14 cellular contexts compared by ENCODE assay signal in genomic region chr11:122705396-122705795, GRCh38.
"Had no signal": no experiment of that assay in that cellular context is flagged by ENCODE, and none has a peak within 500 bp of the region (broad histone marks: within the 10 kb centered on the region; RNA-seq: fewer than 3 reads in every experiment).

No MANE protein-coding gene starts in this region.

- H3K27me3 Mint-ChIP-seq: activated CD4-positive, alpha-beta T cell treated with anti-CD3 and anti-CD28 coated beads for 36 hours; T-cell had no signal

- DNase-seq: activated CD4-positive, alpha-beta T cell treated with anti-CD3 and anti-CD28 coated beads for 36 hours; activated CD8-positive, alpha-beta memory T cell treated with anti-CD3 and anti-CD28 coated beads for 24 hours; activated naive CD4-positive, alpha-beta T cell treated with anti-CD3 and anti-CD28 coated beads, Interleukin-2, amount 50 U/mL, for 16 hours; foreskin melanocyte; head of caudate nucleus; left lung; mesendoderm; stimulated activated CD4-positive, alpha-beta T cell treated with anti-CD3 and anti-CD28 coated beads, Interleukin-15, amount 100 ng/mL, for 24 hours; stimulated activated CD4-positive, alpha-beta T cell treated with anti-CD3 and anti-CD28 coated beads, Interleukin-4, amount 100 ng/mL, for 24 hours; T-cell; T1000; tibial artery had no signal

- H3K36me3 ChIP-seq: esophagus muscularis mucosa, left lung, tibial artery had no signal

- H3K27ac ChIP-seq: esophagus muscularis mucosa, left lung, tibial artery had no signal

- H3K9me3 ChIP-seq: esophagus muscularis mucosa, left lung, tibial artery had no signal

- H3K27me3 ChIP-seq: esophagus muscularis mucosa, left lung, tibial artery had no signal

- ATAC-seq: activated CD4-positive, alpha-beta T cell treated with anti-CD3 and anti-CD28 coated beads for 36 hours; left lung; T-cell had no signal

- H3K27ac Mint-ChIP-seq: activated CD4-positive, alpha-beta T cell treated with anti-CD3 and anti-CD28 coated beads for 36 hours; nephron had no signal

- H3K9me3 Mint-ChIP-seq: nephron, T-cell had no signal

- H3K4me3 Mint-ChIP-seq: activated CD4-positive, alpha-beta T cell treated with anti-CD3 and anti-CD28 coated beads for 36 hours; nephron; T-cell had no signal

- H3K4me1 ChIP-seq: esophagus muscularis mucosa, tibial artery had no signal

- H3K4me3 ChIP-seq: esophagus muscularis mucosa, left lung, tibial artery had no signal
